In genomic region chr18:45496746-45497145, GRCh38 we compare ENCODE assay signal across 28 cellular contexts.
"Had no signal": no experiment of that assay in that cellular context is flagged by ENCODE, and none has a peak within 500 bp of the region (broad histone marks: within the 10 kb centered on the region; RNA-seq: fewer than 3 reads in every experiment).

No MANE protein-coding gene starts in this region.

- H3K4me1 ChIP-seq: colonic mucosa, esophagus squamous epithelium, gastroesophageal sphincter, heart left ventricle, heart right ventricle had no signal

- H3K27me3 ChIP-seq: colonic mucosa, dorsolateral prefrontal cortex, esophagus muscularis mucosa, esophagus squamous epithelium, gastrocnemius medialis, gastroesophageal sphincter, heart left ventricle, heart right ventricle had no signal

- H3K27ac ChIP-seq: colonic mucosa, coronary artery, dorsolateral prefrontal cortex, epithelial cell of prostate, esophagus muscularis mucosa, esophagus squamous epithelium, foreskin keratinocyte, gastroesophageal sphincter, heart left ventricle, heart right ventricle had no signal

- H3K9me3 ChIP-seq: colonic mucosa, esophagus muscularis mucosa, esophagus squamous epithelium, gastrocnemius medialis, gastroesophageal sphincter, heart left ventricle had no signal

- FAIRE-seq: colon, endometrium, endothelial cell of umbilical vein, frontal cortex had no signal

- ATAC-seq: effector memory CD8-positive, alpha-beta T cell; esophagus mucosa; foreskin keratinocyte; gastroesophageal sphincter; heart left ventricle; heart right ventricle had no signal

- DNase-seq: colonic mucosa; cortex of kidney; dermis blood vessel endothelial cell; dorsolateral prefrontal cortex; effector CD4-positive, alpha-beta T cell; effector CD8-positive, alpha-beta T cell; effector memory CD4-positive, alpha-beta T cell; effector memory CD8-positive, alpha-beta T cell; endodermal cell; erythroblast; esophagus squamous epithelium; foreskin fibroblast; foreskin keratinocyte; foreskin melanocyte; gastrocnemius medialis; glutamatergic neuron; head of caudate nucleus; heart left ventricle; heart right ventricle had no signal

- H3K4me3 ChIP-seq: colonic mucosa, coronary artery, dorsolateral prefrontal cortex, esophagus muscularis mucosa, esophagus squamous epithelium, gastrocnemius medialis, gastroesophageal sphincter, heart left ventricle, heart right ventricle had no signal

- H3K36me3 ChIP-seq: colonic mucosa, esophagus muscularis mucosa, esophagus squamous epithelium, gastrocnemius medialis, gastroesophageal sphincter, heart left ventricle, heart right ventricle had no signal
